ENCODE assay signal across 9 cellular contexts in genomic region chr5:141692919-141693848, GRCh38. TPM values are rescaled to one million over a fixed set of nuclear protein-coding genes. Genes with fewer than 3 reads are reported as not detected.
DNase-seq lines count a peak whose midpoint lies in the region; FAIRE-seq and TF ChIP-seq lines count a peak whose summit lies in the region.
"Had no signal": no experiment of that assay in that cellular context is flagged by ENCODE, and none has a peak within 500 bp of the region (broad histone marks: within the 10 kb centered on the region; RNA-seq: fewer than 3 reads in every experiment).

No MANE protein-coding gene starts in this region.

- FAIRE-seq in D721Med (lab: Jason Lieb, UNC) = no peak

- H3K9ac ChIP-seq in OCI-LY3 (ENCODE audit: low read length) = peak overlapping the region; percentile 57; the same call in 1 of the 2 replicates

- no peaks in the 10 kb centered on the region for H3K9me3 ChIP-seq in OCI-LY3 (ENCODE audit: insufficient read depth, low read length)
- H3K9me3 ChIP-seq: thoracic aorta had no signal

- peaks cover 35% of the 10 kb centered on the region for H3K27me3 ChIP-seq in OCI-LY3 (ENCODE audit: low read depth, low read length)

- TF ChIP-seq CTCF in OCI-LY3 (IDR thresholded peaks at IDR 0.05; ENCODE audit: low read depth, low read length) (no peak), glutamatergic neuron (IDR thresholded peaks at IDR 0.05; ENCODE audit: partially characterized antibody, unreplicated experiment) (no peak), D721Med (IDR thresholded peaks at IDR 0.05; ENCODE audit: insufficient read depth, missing control alignments) (no peak)

- peak overlapping the region; percentile 87 for H3K4me3 Mint-ChIP-seq in glutamatergic neuron (ENCODE audit: unreplicated experiment)

- peaks cover 7% of the 10 kb centered on the region for H3K27me3 Mint-ChIP-seq in glutamatergic neuron (ENCODE audit: unreplicated experiment)

- H4K20me1 ChIP-seq in OCI-LY3 (ENCODE audit: insufficient read depth, low read length) = no peaks in the 10 kb centered on the region

- H3K36me3 ChIP-seq in OCI-LY3 (replicated peaks; ENCODE audit: low read depth, low read length) = no peaks in the 10 kb centered on the region
- H3K36me3 ChIP-seq: thoracic aorta had no signal

- H3K4me3 ChIP-seq in OCI-LY3 (ENCODE audit: low read length) = peak overlapping the region; percentile 86

- peak overlapping the region; percentile 95 for H3K4me2 ChIP-seq in OCI-LY3 (ENCODE audit: low read length)

- H3K27ac Mint-ChIP-seq in glutamatergic neuron (ENCODE audit: unreplicated experiment) = no peak overlapping the region

- peaks cover 4% of the 10 kb centered on the region for H3K4me1 Mint-ChIP-seq in glutamatergic neuron (ENCODE audit: low read depth, unreplicated experiment)

- DNase-seq in activated CD8-positive, alpha-beta memory T cell treated with anti-CD3 and anti-CD28 coated beads, Interleukin-2, amount 50 U/mL, for 24 hours (ENCODE audit: extremely low read depth) = peak; percentile 47
- DNase-seq in glutamatergic neuron (no peak), NAMALWA (ENCODE audit: low spot score) (no peak), D721Med (ENCODE audit: insufficient read length, low spot score) (no peak), islet precursor cell (no peak), NCI-H1092 treated with DMSO at 0.1 percent for 48 hours (lab: John Stamatoyannopoulos, UW) (no peak)
- peak; percentile 42 to 65 for DNase-seq in stimulated activated CD8-positive, alpha-beta memory T cell treated with anti-CD3 and anti-CD28 coated beads, Interleukin-2, amount 100 ng/mL, for 48 hours (ENCODE audit: low read depth in 2 of 2)

- H2AFZ ChIP-seq in OCI-LY3 (ENCODE audit: low read depth, low read length) = peak overlapping the region; percentile 65; the same call in 1 of the 2 replicates

- no peaks in the 10 kb centered on the region for H3K79me2 ChIP-seq in OCI-LY3 (ENCODE audit: low read length)

- H3K36me3 Mint-ChIP-seq in glutamatergic neuron (ENCODE audit: unreplicated experiment) = no peaks in the 10 kb centered on the region

- H3K9me3 Mint-ChIP-seq in glutamatergic neuron (ENCODE audit: unreplicated experiment) = peaks cover 11% of the 10 kb centered on the region

- H3K4me1 ChIP-seq in OCI-LY3 (ENCODE audit: low read length) = peaks cover 16% of the 10 kb centered on the region

- H3K27ac ChIP-seq in OCI-LY3 (ENCODE audit: low read length) = no peak overlapping the region
- H3K27ac ChIP-seq: thoracic aorta had no signal

RNA-seq across cellular contexts. Expression of gene ARAP3, which starts 11.2 kb away (rescaled TPM):
- 8.6 TPM for total RNA-seq in glutamatergic neuron (ENCODE audit: unreplicated experiment)

RNA-seq across cellular contexts. Expression of gene FCHSD1, which starts 42.0 kb away (rescaled TPM):
- total RNA-seq in glutamatergic neuron (ENCODE audit: unreplicated experiment) = 25.8 TPM

RNA-seq across cellular contexts. Expression of gene RELL2, which starts 56.4 kb away (rescaled TPM):
- total RNA-seq in glutamatergic neuron (ENCODE audit: unreplicated experiment) = 12.6 TPM

RNA-seq across cellular contexts. Expression of gene HDAC3, which starts 56.5 kb away (rescaled TPM):
- total RNA-seq in glutamatergic neuron (ENCODE audit: unreplicated experiment) = 81.8 TPM

Comparison
In these comparisons a context has a peak if more than half of its experiments do, and no peak if none do; other contexts are left out.
1. DNase-seq: peak in activated CD8-positive, alpha-beta memory T cell treated with anti-CD3 and anti-CD28 coated beads, Interleukin-2, amount 50 U/mL, for 24 hours (single experiment) and stimulated activated CD8-positive, alpha-beta memory T cell treated with anti-CD3 and anti-CD28 coated beads, Interleukin-2, amount 100 ng/mL, for 48 hours (2 of 2); none in glutamatergic neuron (single experiment), NAMALWA (single experiment), D721Med (single experiment), islet precursor cell (single experiment) and NCI-H1092 treated with DMSO at 0.1 percent for 48 hours (single experiment).